ENCODE assay signal across 23 cellular contexts in genomic region chr17:77647531-77647930, GRCh38.
DNase-seq lines count a peak whose midpoint lies in the region; ATAC-seq and TF ChIP-seq lines count a peak whose summit lies in the region.
"Had no signal": no experiment of that assay in that cellular context is flagged by ENCODE, and none has a peak within 500 bp of the region (broad histone marks: within the 10 kb centered on the region; RNA-seq: fewer than 3 reads in every experiment).

No MANE protein-coding gene starts in this region.

- no peak overlapping the region for H3K14ac ChIP-seq in neuronal stem cell (ENCODE audit: low read length)

- no peak overlapping the region for H3K4me3 Mint-ChIP-seq in mesothelial cell of epicardium
- H3K4me3 Mint-ChIP-seq: CD4-positive, alpha-beta memory T cell had no signal

- no peak overlapping the region for H2AFZ ChIP-seq in neuronal stem cell (ENCODE audit: low read length)

- H3K36me3 Mint-ChIP-seq in mesothelial cell of epicardium: peaks cover 3% of the 10 kb centered on the region
- H3K36me3 Mint-ChIP-seq: CD4-positive, alpha-beta memory T cell had no signal

- no peak overlapping the region for H3K4me3 ChIP-seq in Peyer's patch
- no peak overlapping the region for H3K4me3 ChIP-seq in neuronal stem cell (ENCODE audit: low read length in 2 of 2)
- no peak overlapping the region for H3K4me3 ChIP-seq in upper lobe of left lung
- H3K4me3 ChIP-seq: GM12878 had no signal

- no peak overlapping the region for H4K91ac ChIP-seq in neuronal stem cell (ENCODE audit: low read depth, low read length, poor library complexity)

- H3K4me1 ChIP-seq in Peyer's patch: no peaks in the 10 kb centered on the region
- peaks cover 0 to 6% of the 10 kb centered on the region in 2 donors for H3K4me1 ChIP-seq in neuronal stem cell (ENCODE audit: control insufficient read depth in 2 of 2, insufficient read depth in 1 of 2, low read depth in 1 of 2, low read length in 2 of 2)
- peaks cover 0 to 8% (median 0%) of the 10 kb centered on the region in 4 donors for H3K4me1 ChIP-seq in upper lobe of left lung

- H2AK5ac ChIP-seq in neuronal stem cell (ENCODE audit: low read depth, low read length): no peak overlapping the region

- no peak overlapping the region for H2BK120ac ChIP-seq in neuronal stem cell (ENCODE audit: low read depth, low read length)

- no peak for TF ChIP-seq EP300 in upper lobe of left lung (IDR thresholded peaks at IDR 0.05)

- no peak overlapping the region for H2BK15ac ChIP-seq in neuronal stem cell (ENCODE audit: low read length)

- no peaks in the 10 kb centered on the region for H3K79me1 ChIP-seq in neuronal stem cell (ENCODE audit: low read depth, low read length)

- no peak overlapping the region for H3K27ac ChIP-seq in Peyer's patch
- no peak overlapping the region for H3K27ac ChIP-seq in neuronal stem cell (replicated peaks; ENCODE audit: low read length)
- H3K27ac ChIP-seq in upper lobe of left lung: no peak overlapping the region
- H3K27ac ChIP-seq: HL-60 had no signal

- no peak overlapping the region for H3K4me2 ChIP-seq in neuronal stem cell (ENCODE audit: insufficient read depth, low read length, poor library complexity, severe bottlenecking)
- H3K4me2 ChIP-seq: SK-N-SH had no signal

- H3K9me3 ChIP-seq in Peyer's patch (no peaks in the 10 kb centered on the region), neuronal stem cell (replicated peaks in 1 of 2; ENCODE audit: control insufficient read depth in 2 of 2, insufficient read depth in 1 of 2, low read depth in 1 of 2, low read length in 2 of 2) (peaks cover 0 to 2% of the 10 kb centered on the region in 2 donors), upper lobe of left lung (peaks cover 0 to 5% (median 0%) of the 10 kb centered on the region in 4 donors)
- H3K9me3 ChIP-seq: SK-N-SH had no signal

- peak; percentile 7 to 38 (median 19) for DNase-seq in Peyer's patch
- DNase-seq in activated CD8-positive, alpha-beta memory T cell treated with anti-CD3 and anti-CD28 coated beads, Interleukin-2, amount 50 U/mL, for 48 hours: peak; percentile 46
- no peak for DNase-seq in neuronal stem cell (ENCODE audit: low spot score)
- peak; percentile 4 to 44 for DNase-seq in upper lobe of left lung
- DNase-seq in DMS79 (lab: John Stamatoyannopoulos, UW): no peak
- no peak for DNase-seq in mesothelial cell of epicardium (ENCODE audit: low spot score in 2 of 2, unreplicated experiment in 2 of 2)
- DNase-seq: C1 segment of cervical spinal cord; CD4-positive, alpha-beta memory T cell; COR-L47; DMS53; NCI-H1048; NCI-H1417 treated with DMSO at 0.1 percent for 48 hours; NCI-H1694 treated with DMSO at 0.1 percent for 48 hours; NCI-H2081 treated with DMSO at 0.1 percent for 48 hours; NCI-H2171 treated with DMSO at 0.1 percent for 48 hours; NCI-H345; NCI-H510A treated with DMSO at 0.1 percent for 48 hours; NCI-H748 treated with DMSO at 0.1 percent for 48 hours; SK-N-SH had no signal

- TF ChIP-seq POLR2A in Peyer's patch (IDR thresholded peaks at IDR 0.05) (no peak), upper lobe of left lung (IDR thresholded peaks at IDR 0.05) (no peak)

- no peak overlapping the region for H2BK5ac ChIP-seq in neuronal stem cell (ENCODE audit: low read length)

- H3K18ac ChIP-seq in neuronal stem cell (ENCODE audit: low read length): no peak overlapping the region

- H2BK12ac ChIP-seq in neuronal stem cell (ENCODE audit: low read length): no peak overlapping the region

- TF ChIP-seq CTCF in Peyer's patch (IDR thresholded peaks at IDR 0.05) (no peak), upper lobe of left lung (IDR thresholded peaks at IDR 0.05) (no peak), mesothelial cell of epicardium (IDR thresholded peaks at IDR 0.05; ENCODE audit: unreplicated experiment) (no peak)

- no peak overlapping the region for H3K23ac ChIP-seq in neuronal stem cell (ENCODE audit: low read depth, low read length, poor library complexity)

- no peak overlapping the region for H3K4ac ChIP-seq in neuronal stem cell (ENCODE audit: low read length)

- H3K4me1 Mint-ChIP-seq in mesothelial cell of epicardium: no peaks in the 10 kb centered on the region

- no peaks in the 10 kb centered on the region for H3K27me3 ChIP-seq in Peyer's patch
- H3K27me3 ChIP-seq in neuronal stem cell (ENCODE audit: control insufficient read depth in 3 of 3, insufficient read depth in 3 of 3, low read depth in 1 of 3, low read length in 3 of 3): no peaks in the 10 kb centered on the region
- H3K27me3 ChIP-seq in upper lobe of left lung: no peaks in the 10 kb centered on the region

- H4K8ac ChIP-seq in neuronal stem cell (ENCODE audit: low read depth, low read length): no peak overlapping the region

- peaks cover 29% of the 10 kb centered on the region for H3K27me3 Mint-ChIP-seq in mesothelial cell of epicardium (ENCODE audit: low read depth)
- H3K27me3 Mint-ChIP-seq: CD4-positive, alpha-beta memory T cell had no signal

- H3K9me3 Mint-ChIP-seq in mesothelial cell of epicardium: peaks cover 32% of the 10 kb centered on the region

- H3K36me3 ChIP-seq in Peyer's patch (no peaks in the 10 kb centered on the region), neuronal stem cell (replicated peaks in 1 of 2; ENCODE audit: control insufficient read depth in 2 of 2, insufficient read depth in 2 of 2, low read length in 2 of 2) (no peaks in the 10 kb centered on the region), upper lobe of left lung (no peaks in the 10 kb centered on the region)

- no peak overlapping the region for H3K27ac Mint-ChIP-seq in mesothelial cell of epicardium

- ATAC-seq in upper lobe of left lung (ENCODE audit: low FRiP score in 2 of 2) (no peak), HG03280 (IDR thresholded peaks at IDR 0.05; ENCODE audit: unreplicated experiment) (no peak)
- ATAC-seq: GM12878, HCT116 had no signal

- no CpG with 5 or more reads among the region's 11 CpGs for WGBS in neuronal stem cell (ENCODE audit: extremely low coverage in 2 of 2, insufficient read length in 2 of 2, insufficient replicate concordance in 1 of 2), 2 donors
- WGBS in upper lobe of left lung, 2 donors: 88 to 90% methylated on average over 6 to 11 of the region's 11 CpGs

- peak overlapping the region; percentile 5 for H3K9ac ChIP-seq in neuronal stem cell (ENCODE audit: low read depth, low read length, poor library complexity)
- H3K9ac ChIP-seq: SK-N-SH had no signal

Comparison
In these comparisons a context has a peak if more than half of its experiments do, and no peak if none do; other contexts are left out.
1. DNase-seq: peak in Peyer's patch (3 of 3), activated CD8-positive, alpha-beta memory T cell treated with anti-CD3 and anti-CD28 coated beads, Interleukin-2, amount 50 U/mL, for 48 hours (single experiment) and upper lobe of left lung (2 of 2); none in neuronal stem cell (single experiment), DMS79 (single experiment) and mesothelial cell of epicardium (0 of 2).